Comparison of ENCODE assay signal across 8 cellular contexts in genomic region chr1:248839168-248839555, GRCh38. TPM values are rescaled to one million over a fixed set of nuclear protein-coding genes. Genes with fewer than 3 reads are reported as not detected.
DNase-seq lines count a peak whose midpoint lies in the region; ATAC-seq, FAIRE-seq and TF ChIP-seq lines count a peak whose summit lies in the region.

No MANE protein-coding gene starts in this region.

- H4K91ac ChIP-seq in IMR-90 (ENCODE audit: insufficient read depth, low read depth, low read length), result peak overlapping the region; percentile 56; the same call in 1 of the 2 replicates

- no peaks in the 10 kb centered on the region for H4K20me1 ChIP-seq in IMR-90 (ENCODE audit: insufficient read depth, low read length)

- H3K36me3 ChIP-seq in IMR-90 (ENCODE audit: control insufficient read depth, insufficient read depth, low read length), result no peaks in the 10 kb centered on the region
- H3K36me3 ChIP-seq in bronchial epithelial cell (ENCODE audit: control insufficient read depth, insufficient read depth, low read length), result no peaks in the 10 kb centered on the region
- H3K36me3 ChIP-seq in mucosa of descending colon (ENCODE audit: low read depth), result no peaks in the 10 kb centered on the region

- H2BK5ac ChIP-seq in IMR-90 (ENCODE audit: low read depth, low read length, poor library complexity, severe bottlenecking), result peak overlapping the region; percentile 96

- H3K4me1 ChIP-seq in A549 (peaks cover 10% of the 10 kb centered on the region; the same call in 2 of the 3 replicates), IMR-90 (ENCODE audit: control insufficient read depth, insufficient read depth, low read length) (peaks cover 10% of the 10 kb centered on the region), mucosa of descending colon (ENCODE audit: low read depth) (peaks cover 10% of the 10 kb centered on the region)

- no peak for ATAC-seq in A549
- ATAC-seq in IMR-90 (ENCODE audit: low read depth), result no peak
- no peak for ATAC-seq in mucosa of descending colon
- ATAC-seq in GM21381 (IDR thresholded peaks at IDR 0.05; ENCODE audit: unreplicated experiment), result no peak
- no peak for ATAC-seq in GM21737 (IDR thresholded peaks at IDR 0.05; ENCODE audit: unreplicated experiment)

- no peaks in the 10 kb centered on the region for H3K9me1 ChIP-seq in IMR-90 (ENCODE audit: insufficient read depth, low read length)

- H3K4me3 ChIP-seq in A549, result peak overlapping the region; percentile 88
- H3K4me3 ChIP-seq in IMR-90 (ENCODE audit: insufficient read depth, low read depth, low read length), result peak overlapping the region; percentile 89
- H3K4me3 ChIP-seq in bronchial epithelial cell (ENCODE audit: low read depth, low read length), result peak overlapping the region; percentile 96
- peak overlapping the region; percentile 94 for H3K4me3 ChIP-seq in mucosa of descending colon

- peak overlapping the region; percentile 69; the same call in 1 of the 2 replicates for H2AK5ac ChIP-seq in IMR-90 (ENCODE audit: low read depth, low read length)

- TF ChIP-seq EP300 in A549 (IDR thresholded peaks at IDR 0.05), result no peak

- H2AK9ac ChIP-seq in IMR-90 (replicated peaks; ENCODE audit: low read depth, low read length, poor library complexity), result peak overlapping the region; percentile 96

- peaks cover 31 to 43% of the 10 kb centered on the region in 2 experiments for H3K79me1 ChIP-seq in IMR-90 (ENCODE audit: low read depth in 1 of 2, low read length in 2 of 2)

- 5% methylated on average over 10 of the region's 10 CpGs for WGBS in A549 (ENCODE audit: missing lambda C conversion rate)
- 0% methylated on average over 2 of the region's 10 CpGs; no CpG with 5 or more reads in 1 of the 2 experiments for WGBS in IMR-90 (ENCODE audit: extremely low coverage in 2 of 2, insufficient read length in 1 of 2), 2 experiments

- DNase-seq in A549 (ENCODE audit: low read depth in 1 of 2, low spot score in 1 of 2) (no peak), IMR-90 (no peak), bronchial epithelial cell (ENCODE audit: low read depth) (no peak), mucosa of descending colon (no peak), OCI-M1 (lab: John Stamatoyannopoulos, UW) (no peak)
- no peak for DNase-seq in stimulated activated CD4-positive, alpha-beta T cell treated with anti-CD3 and anti-CD28 coated beads, Interleukin-15, amount 100 ng/mL, for 24 hours

- CTCF ChIA-PET in A549 (lab: Yijun Ruan, JAX), result interaction anchor here (4.8 to 6.7 kb wide), 2 partner anchors 12 to 20 kb away, joined by 46 to 48 read pairs; partner anchors contain the start of genes SH3BP5L and ZNF692
- CTCF ChIA-PET in IMR-90 (lab: Yijun Ruan, JAX), result no interaction called here

- FAIRE-seq in A549 (lab: Jason Lieb, UNC) (no peak), bronchial epithelial cell (lab: Jason Lieb, UNC) (no peak)

- intact Hi-C loops in IMR-90 (cut with micrococcal nuclease) (no loop called here), mucosa of descending colon (cut with DNase I, micrococcal nuclease) (no loop called here)

- peak overlapping the region; percentile 90 for H3K9ac ChIP-seq in IMR-90 (ENCODE audit: low read depth, low read length)

- no peak for TF ChIP-seq RAD21 in A549 (conservative IDR thresholded peaks at IDR 0.05 in 1 of 2, IDR thresholded peaks at IDR 0.05 in 1 of 2)
- TF ChIP-seq RAD21 in IMR-90 (IDR thresholded peaks at IDR 0.05; ENCODE audit: low read length), result no peak

- TF ChIP-seq CTCF in A549 (IDR thresholded peaks at IDR 0.05) (no peak), IMR-90 (conservative IDR thresholded peaks at IDR 0.05; ENCODE audit: low read depth, low read length) (no peak), bronchial epithelial cell (IDR thresholded peaks at IDR 0.05; ENCODE audit: insufficient read depth, low read length, severe bottlenecking) (no peak), mucosa of descending colon (IDR thresholded peaks at IDR 0.05) (no peak)

- H2AFZ ChIP-seq in IMR-90 (replicated peaks; ENCODE audit: low read length, poor library complexity), result peak overlapping the region; percentile 99

- H2BK120ac ChIP-seq in IMR-90 (ENCODE audit: low read depth, low read length), result peak overlapping the region; percentile 89; the same call in 1 of the 2 replicates

- H3K4me2 ChIP-seq in A549 (peak overlapping the region; percentile 59), IMR-90 (ENCODE audit: low read depth, low read length) (peak overlapping the region; percentile 94)

- no peaks in the 10 kb centered on the region for H3K9me3 ChIP-seq in A549
- no peaks in the 10 kb centered on the region for H3K9me3 ChIP-seq in IMR-90 (ENCODE audit: control insufficient read depth, insufficient read depth, low read length)
- no peaks in the 10 kb centered on the region for H3K9me3 ChIP-seq in mucosa of descending colon

- POLR2A ChIA-PET in A549 (lab: Yijun Ruan, JAX), result interaction anchor here (2.8 to 3.5 kb wide), 3 partner anchors 11 to 20 kb away, joined by 44 to 60 read pairs (median 53); partner anchors contain the start of genes SH3BP5L and ZNF692
- POLR2A ChIA-PET in IMR-90 (lab: Charles Lee; ENCODE audit: unreplicated experiment), result interaction anchor here (0.5 to 0.8 kb wide), 2 partner anchors 19 kb away, joined by 4 to 13 read pairs; partner anchors contain the start of gene ZNF692

- peak overlapping the region; percentile 64 to 95; a peak in 3 of 4 replicates for H4K8ac ChIP-seq in IMR-90 (ENCODE audit: low read depth in 2 of 2, low read length in 2 of 2)

- TF ChIP-seq POLR2A in A549 (IDR thresholded peaks at IDR 0.05; ENCODE audit: low read length) (no peak), IMR-90 (IDR thresholded peaks at IDR 0.05; ENCODE audit: low read depth, low read length) (no peak)

- H3K4ac ChIP-seq in IMR-90 (ENCODE audit: low read depth, low read length), result peak overlapping the region; percentile 90

- dilution Hi-C loops in IMR-90 (cut with HindIII; ENCODE audit: low sequenced_read_pairs, unreplicated experiment), result no loop called here

- H3K14ac ChIP-seq in IMR-90 (replicated peaks; ENCODE audit: low read depth, low read length), result peak overlapping the region; percentile 95; the same call in 1 of the 2 replicates

- H3K56ac ChIP-seq in IMR-90 (ENCODE audit: extremely low read depth, insufficient read depth, low read length), result 0 out of 2 replicates have a peak overlapping the region, but pooled peaks have one; percentile 43

- peak overlapping the region; percentile 56; the same call in 1 of the 3 replicates for H2BK15ac ChIP-seq in IMR-90 (ENCODE audit: low read depth, low read length)

- H4K5ac ChIP-seq in IMR-90 (ENCODE audit: low read depth, low read length), result peak overlapping the region; percentile 79; the same call in 1 of the 2 replicates

- no peak overlapping the region for H3K18ac ChIP-seq in IMR-90 (ENCODE audit: low read depth, low read length)

- 0 out of 2 replicates have a peak overlapping the region, but pooled peaks have one; percentile 34 for H2BK20ac ChIP-seq in IMR-90 (ENCODE audit: low read depth, low read length)

- in situ Hi-C loops in IMR-90 (cut with MboI; ENCODE audit: low sequenced_read_pairs), result no loop called here

- H3K27me3 ChIP-seq in IMR-90 (ENCODE audit: control insufficient read depth, insufficient read depth, low read length), result no peaks in the 10 kb centered on the region
- H3K27me3 ChIP-seq in bronchial epithelial cell (ENCODE audit: control insufficient read depth, insufficient read depth, low read length), result no peaks in the 10 kb centered on the region

- peak overlapping the region; percentile 94 to 95 for H3K27ac ChIP-seq in A549
- peak overlapping the region; percentile 97 for H3K27ac ChIP-seq in IMR-90 (ENCODE audit: insufficient read depth, low read length)

- no TSS peak for BruUV-seq in IMR-90 (replicated peaks; lab: Mats Ljungman, UMichigan)

- H3K23ac ChIP-seq in IMR-90 (ENCODE audit: low read depth, low read length), result peak overlapping the region; percentile 83; the same call in 1 of the 2 replicates

TF ChIP-seq in IMR-90, 13 proteins besides CTCF, POLR2A, EP300 and RAD21:
- no peak for TF ChIP-seq FOS (IDR thresholded peaks at IDR 0.05; ENCODE audit: low read depth, low read length)
TF ChIP-seq in IMR-90: peak in this region for 0.

RNA-seq across cellular contexts. Expression of gene ZNF672, which starts 1.1 kb away (rescaled TPM):
- polyA plus RNA-seq in A549 (2011; rRNA removed), result 20.4 and 20.6 TPM in 2 replicates
- 20.6 and 28.1 TPM in 2 replicates for polyA plus RNA-seq in A549 (2012; cell fraction: cytosol; rRNA removed)
- polyA plus RNA-seq in A549 (2012; cell fraction: nucleus; rRNA removed), result 28.7 and 43.5 TPM in 2 replicates
- 15.6 to 18.9 TPM (median 17.8 TPM) in 3 replicates for polyA plus RNA-seq in A549 (2017; fragmentation: RNase III; extraction: RNeasy Plus Mini Kit Qiagen cat#74134 plus additional on column Dnase treatment)
- polyA minus RNA-seq in A549 (2011; rRNA and poly(A)+ RNA removed), result 31.5 and 33.3 TPM in 2 replicates
- 6.6 and 6.9 TPM in 2 replicates for total RNA-seq in IMR-90 (2012; rRNA removed)
- polyA plus RNA-seq in IMR-90 (2012; rRNA removed), result 12.6 and 16.2 TPM in 2 replicates
- polyA plus RNA-seq in IMR-90 (2012; cell fraction: cytosol; rRNA removed), result 10.4 and 15.2 TPM in 2 replicates
- 16.8 and 30.7 TPM in 2 replicates for polyA plus RNA-seq in IMR-90 (2012; cell fraction: nucleus; rRNA removed; ENCODE audit: low replicate concordance)
- 15.3 and 18.8 TPM in 2 replicates for total RNA-seq in bronchial epithelial cell
- 10 to 100 TPM; 29.6 to 38.8 (median 38.3) TPM for total RNA-seq in mucosa of descending colon

RNA-seq across cellular contexts. Expression of gene SH3BP5L, which starts 13.4 kb away (rescaled TPM):
- polyA plus RNA-seq in A549 (2011; rRNA removed), result 10.9 and 12.1 TPM in 2 replicates
- polyA plus RNA-seq in A549 (2012; cell fraction: cytosol; rRNA removed), result 11.5 and 14.8 TPM in 2 replicates
- polyA plus RNA-seq in A549 (2012; cell fraction: nucleus; rRNA removed), result 22.5 and 25.0 TPM in 2 replicates
- polyA plus RNA-seq in A549 (2017; fragmentation: RNase III; extraction: RNeasy Plus Mini Kit Qiagen cat#74134 plus additional on column Dnase treatment), result 14.1 to 15.8 TPM (median 14.3 TPM) in 3 replicates
- polyA minus RNA-seq in A549 (2011; rRNA and poly(A)+ RNA removed), result 16.8 and 16.9 TPM in 2 replicates
- total RNA-seq in IMR-90 (2012; rRNA removed), result 23.3 and 25.0 TPM in 2 replicates
- polyA plus RNA-seq in IMR-90 (2012; rRNA removed), result 35.6 and 35.9 TPM in 2 replicates
- 29.6 TPM in 2 replicates for polyA plus RNA-seq in IMR-90 (2012; cell fraction: cytosol; rRNA removed)
- 49.6 and 76.9 TPM in 2 replicates for polyA plus RNA-seq in IMR-90 (2012; cell fraction: nucleus; rRNA removed; ENCODE audit: low replicate concordance)
- total RNA-seq in bronchial epithelial cell, result 17.1 and 20.9 TPM in 2 replicates
- total RNA-seq in mucosa of descending colon, result 10 to 100 TPM; 27.2 to 31.0 (median 29.3) TPM

RNA-seq across cellular contexts. Expression of gene ZNF692, which starts 19.7 kb away (rescaled TPM):
- 19.8 and 28.2 TPM in 2 replicates for polyA plus RNA-seq in A549 (2011; rRNA removed)
- polyA plus RNA-seq in A549 (2012; cell fraction: cytosol; rRNA removed), result 50.9 and 51.9 TPM in 2 replicates
- 253 and 287 TPM in 2 replicates for polyA plus RNA-seq in A549 (2012; cell fraction: nucleus; rRNA removed)
- polyA plus RNA-seq in A549 (2017; fragmentation: RNase III; extraction: RNeasy Plus Mini Kit Qiagen cat#74134 plus additional on column Dnase treatment), result 44.0 to 47.5 TPM (median 46.8 TPM) in 3 replicates
- 11.4 and 13.9 TPM in 2 replicates for polyA minus RNA-seq in A549 (2011; rRNA and poly(A)+ RNA removed)
- 6.9 and 7.3 TPM in 2 replicates for total RNA-seq in IMR-90 (2012; rRNA removed)
- 50.4 and 51.5 TPM in 2 replicates for polyA plus RNA-seq in IMR-90 (2012; rRNA removed)
- 19.6 and 20.7 TPM in 2 replicates for polyA plus RNA-seq in IMR-90 (2012; cell fraction: cytosol; rRNA removed)
- 340 and 590 TPM in 2 replicates for polyA plus RNA-seq in IMR-90 (2012; cell fraction: nucleus; rRNA removed; ENCODE audit: low replicate concordance)
- total RNA-seq in bronchial epithelial cell, result 19.7 and 22.7 TPM in 2 replicates
- 10 to 100 TPM; 26.7 to 51.7 (median 43.6) TPM for total RNA-seq in mucosa of descending colon
